Comparison of ENCODE assay signal across 13 cellular contexts in the genomic region with DNA sequence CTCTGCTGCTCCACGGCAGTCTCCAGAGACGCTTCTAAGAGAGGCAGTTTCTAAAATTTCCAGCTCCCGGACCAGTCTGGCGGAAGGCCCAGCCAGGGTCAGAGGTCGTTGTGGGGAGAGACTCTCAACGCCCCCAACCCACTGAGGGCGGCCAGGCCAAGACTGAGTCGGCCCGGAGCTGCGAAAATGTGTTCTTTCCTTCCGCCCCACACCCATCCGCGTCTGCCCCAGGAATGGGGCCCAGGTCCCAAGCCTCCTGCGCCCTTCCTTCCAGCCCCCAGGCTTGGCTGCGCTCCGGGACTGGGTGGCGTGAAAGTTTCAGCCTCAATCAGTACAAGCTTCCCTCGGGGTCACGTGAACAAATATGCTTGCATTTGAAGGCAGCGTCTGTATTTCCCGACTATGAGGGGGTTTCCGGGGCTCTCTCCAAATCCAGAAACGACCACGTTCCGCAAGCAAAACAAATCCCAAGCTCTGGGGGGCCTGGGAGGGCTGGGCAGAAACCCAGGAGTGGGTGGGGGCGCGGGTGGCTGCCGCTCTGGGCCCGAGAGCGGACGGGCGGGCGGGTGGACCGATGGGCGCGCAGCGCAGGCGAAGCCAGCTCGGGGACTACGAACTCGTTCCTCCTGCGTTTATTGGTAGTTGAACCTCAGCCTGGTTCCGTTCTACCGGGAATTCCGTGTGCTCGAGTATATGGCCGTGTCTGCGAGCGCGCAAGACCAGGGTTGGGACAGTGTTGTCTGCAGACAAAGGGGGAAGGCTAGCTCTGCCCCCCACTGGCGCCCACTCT. TPM values are rescaled to one million over a fixed set of nuclear protein-coding genes. Genes with fewer than 3 reads are reported as not detected.
A peak's percentile ranks its signal among the peaks of the same experiment; 100 is the strongest.
DNase-seq lines count a peak whose midpoint lies in the region; ATAC-seq, FAIRE-seq and TF ChIP-seq lines count a peak whose summit lies in the region.
"Had no signal": no experiment of that assay in that cellular context is flagged by ENCODE, and none has a peak within 500 bp of the region (broad histone marks: within the 10 kb centered on the region; RNA-seq: fewer than 3 reads in every experiment).

No MANE protein-coding gene starts in this region.

- H4K20me1 ChIP-seq in GM23338 (replicated peaks; ENCODE audit: insufficient read depth): peaks cover 43% of the 10 kb centered on the region
- H4K20me1 ChIP-seq: BLaER1 had no signal

- H3K4me2 ChIP-seq in GM23338: peak overlapping the region; percentile 64; the same call in 1 of the 2 replicates
- H3K4me2 ChIP-seq: BLaER1 had no signal

- H3K36me3 ChIP-seq in GM23338 (ENCODE audit: insufficient read depth) (no peaks in the 10 kb centered on the region), kidney epithelial cell (ENCODE audit: control insufficient read depth, insufficient read depth, low read length) (no peaks in the 10 kb centered on the region), gastrocnemius medialis (no peaks in the 10 kb centered on the region)
- H3K36me3 ChIP-seq: BLaER1, spleen, thyroid gland had no signal

- H3K27ac ChIP-seq in GM23338 (ENCODE audit: low read depth) (no peak overlapping the region), gastrocnemius medialis (no peak overlapping the region)
- H3K27ac ChIP-seq: BLaER1, spleen, thyroid gland had no signal

- TF ChIP-seq CTCF in GM23338 (conservative IDR thresholded peaks at IDR 0.05; ENCODE audit: low read depth in 2 of 2): no peak
- TF ChIP-seq CTCF in activated B cell treated with CpG ODN at 0.5 μM for 24 hours (IDR thresholded peaks at IDR 0.05): no peak
- TF ChIP-seq CTCF in kidney epithelial cell (IDR thresholded peaks at IDR 0.05; ENCODE audit: insufficient read depth, low read length, poor library complexity, severe bottlenecking): no peak
- TF ChIP-seq CTCF in gastrocnemius medialis (IDR thresholded peaks at IDR 0.05 in 4 of 5, conservative IDR thresholded peaks at IDR 0.05 in 1 of 5): no peak

- H3K4me3 Mint-ChIP-seq in GM23338 (no peak overlapping the region), activated B cell treated with CpG ODN at 0.5 μM for 24 hours (no peak overlapping the region)

- no peaks in the 10 kb centered on the region for H3K9me2 ChIP-seq in GM23338 (ENCODE audit: insufficient read depth)

- peaks cover 49% of the 10 kb centered on the region for H3K4me1 Mint-ChIP-seq in GM23338
- H3K4me1 Mint-ChIP-seq in activated B cell treated with CpG ODN at 0.5 μM for 24 hours: peaks cover 3% of the 10 kb centered on the region

- no peak overlapping the region for H3K27ac Mint-ChIP-seq in GM23338
- peak overlapping the region; percentile 3 for H3K27ac Mint-ChIP-seq in activated B cell treated with CpG ODN at 0.5 μM for 24 hours

- no peaks in the 10 kb centered on the region for H3K36me3 Mint-ChIP-seq in GM23338 (ENCODE audit: low read depth)
- no peaks in the 10 kb centered on the region for H3K36me3 Mint-ChIP-seq in activated B cell treated with CpG ODN at 0.5 μM for 24 hours (ENCODE audit: low read depth)

- H3K4me3 ChIP-seq in GM23338: peak overlapping the region; percentile 41
- H3K4me3 ChIP-seq in kidney epithelial cell (ENCODE audit: low read depth, low read length): peak overlapping the region; percentile 43
- peak overlapping the region in 3 of 4 donors; percentile 14 to 51 (median 25) for H3K4me3 ChIP-seq in gastrocnemius medialis
- H3K4me3 ChIP-seq: BLaER1, thyroid gland had no signal

- DNase-seq in GM23338 (ENCODE audit: low spot score) (peak; percentile 46), activated B cell treated with CpG ODN at 0.5 μM for 24 hours (no peak), kidney epithelial cell (ENCODE audit: low read depth) (no peak), gastrocnemius medialis (no peak), HTR-8/SVneo (ENCODE audit: insufficient read length, low spot score) (no peak), dedifferentiated amniotic fluid mesenchymal stem cell (ENCODE audit: extremely low spot score) (no peak), hypothalamus (lab: John Stamatoyannopoulos, UW) (no peak)
- no peak for DNase-seq in stimulated activated CD4-positive, alpha-beta T cell treated with anti-CD3 and anti-CD28 coated beads, Interleukin-4, amount 100 ng/mL, for 4 hours
- DNase-seq: DMS79, Karpas-422, spleen, thyroid gland had no signal

- FAIRE-seq in HTR-8/SVneo (lab: Jason Lieb, UNC): no peak

- no peaks in the 10 kb centered on the region for H3K79me2 ChIP-seq in GM23338 (replicated peaks; ENCODE audit: insufficient read depth)

- ATAC-seq in GM23338 (peak; percentile 11), activated B cell treated with CpG ODN at 0.5 μM for 24 hours (ENCODE audit: low read depth) (no peak), gastrocnemius medialis (no peak)

- in situ Hi-C loops in gastrocnemius medialis (cut with MboI; ENCODE audit: low sequenced_read_pairs in 4 of 4): no loop called here

- peaks cover 58% of the 10 kb centered on the region for H3K4me1 ChIP-seq in GM23338 (ENCODE audit: insufficient read depth)
- peaks cover 4 to 5% of the 10 kb centered on the region in 2 donors for H3K4me1 ChIP-seq in gastrocnemius medialis
- H3K4me1 ChIP-seq: BLaER1 had no signal

- H3K9me3 ChIP-seq in gastrocnemius medialis: no peaks in the 10 kb centered on the region
- H3K9me3 ChIP-seq: thyroid gland had no signal

- POLR2A ChIA-PET in activated B cell treated with CpG ODN at 0.5 μM for 24 hours (lab: Charles Lee): no interaction called here

- H3K27me3 Mint-ChIP-seq in GM23338 (ENCODE audit: insufficient read depth, low read depth, poor library complexity) (peaks cover 99% of the 10 kb centered on the region), activated B cell treated with CpG ODN at 0.5 μM for 24 hours (peaks cover 63% of the 10 kb centered on the region)

- intact Hi-C loops in activated B cell treated with CpG ODN at 0.5 μM for 24 hours (cut with micrococcal nuclease) (loop anchor here (10.0 kb wide), 1 partner anchor 1826 kb away; a partner anchor contains a TSS), gastrocnemius medialis (cut with DNase I; ENCODE audit: low total_unique reads) (no loop called here)

- peaks cover 100% of the 10 kb centered on the region for H3K27me3 ChIP-seq in GM23338 (ENCODE audit: insufficient read depth)
- no peaks in the 10 kb centered on the region for H3K27me3 ChIP-seq in kidney epithelial cell (ENCODE audit: control insufficient read depth, insufficient read depth, low read length)
- H3K27me3 ChIP-seq in gastrocnemius medialis: peaks cover 55 to 91% (median 86%) of the 10 kb centered on the region in 3 donors

- no peak for TF ChIP-seq POLR2A in gastrocnemius medialis (IDR thresholded peaks at IDR 0.05)

- peaks cover 26% of the 10 kb centered on the region for H3F3A ChIP-seq in GM23338 (replicated peaks; ENCODE audit: low read depth)

- H3K9me3 Mint-ChIP-seq in GM23338 (peaks cover 10% of the 10 kb centered on the region; the same call in 2 of the 3 replicates), activated B cell treated with CpG ODN at 0.5 μM for 24 hours (peaks cover 5% of the 10 kb centered on the region)

- CTCF ChIA-PET in activated B cell treated with CpG ODN at 0.5 μM for 24 hours (lab: Charles Lee): no interaction called here

- H2AFZ ChIP-seq in GM23338: peak overlapping the region; percentile 47; the same call in 1 of the 2 replicates

TF ChIP-seq in GM23338, 12 proteins besides CTCF, POLR2A, EP300 and RAD21 (continues in another document):
- TF ChIP-seq EZH2 (IDR thresholded peaks at IDR 0.05; ENCODE audit: low read depth, unreplicated experiment) (peak; percentile 37), ZNF114 (CRISPR knock-in tag; IDR thresholded peaks at IDR 0.05) (no peak), ZNF331 (CRISPR knock-in tag; IDR thresholded peaks at IDR 0.05; ENCODE audit: low read depth) (no peak), NANOG (IDR thresholded peaks at IDR 0.05; ENCODE audit: borderline replicate concordance) (no peak), EZH2phosphoT487 (IDR thresholded peaks at IDR 0.05; ENCODE audit: unreplicated experiment) (peak; percentile 32), JUNB (IDR thresholded peaks at IDR 0.05; ENCODE audit: unreplicated experiment) (no peak)

RNA-seq across cellular contexts. Expression of a gene that starts 3.3 kb away (rescaled TPM):
- total RNA-seq in GM23338 (2014; rRNA removed; shearing (Covaris generic)): not detected in 2 replicates
- polyA plus RNA-seq in GM23338 (2016; fragmentation: Nextera tagmentation; extraction: Ambion mirVana): not detected in 2 replicates
- total RNA-seq in activated B cell treated with CpG ODN at 0.5 μM for 24 hours: not detected in 2 replicates
- 5.4 and 9.2 TPM in 2 replicates for total RNA-seq in kidney epithelial cell
- total RNA-seq in gastrocnemius medialis: 1 to 10 TPM in 1 of 4 donors, under 1 TPM in 2, not detected in 1; 0.36 to 1.7 (median 0.64) TPM

RNA-seq across cellular contexts. Expression of a gene that starts 9.1 kb away (rescaled TPM):
- total RNA-seq in GM23338 (2014; rRNA removed; shearing (Covaris generic)): not detected in 2 replicates
- polyA plus RNA-seq in GM23338 (2016; fragmentation: Nextera tagmentation; extraction: Ambion mirVana): not detected in 2 replicates
- total RNA-seq in activated B cell treated with CpG ODN at 0.5 μM for 24 hours (not detected in 2 replicates), kidney epithelial cell (5.4 and 13.8 TPM in 2 replicates), gastrocnemius medialis (1 to 10 TPM in 1 of 4 donors, under 1 TPM in 1, not detected in 2; 0.29 to 1.4 TPM)

RNA-seq across cellular contexts. Expression of a gene that starts 28.0 kb away (rescaled TPM):
- 0.39 TPM in 1 of 2 replicates, not detected in the other for total RNA-seq in GM23338 (2014; rRNA removed; shearing (Covaris generic))
- not detected in 2 replicates for polyA plus RNA-seq in GM23338 (2016; fragmentation: Nextera tagmentation; extraction: Ambion mirVana)
- total RNA-seq in activated B cell treated with CpG ODN at 0.5 μM for 24 hours: not detected in 2 replicates
- total RNA-seq in kidney epithelial cell: 9.8 and 11.1 TPM in 2 replicates
- under 1 TPM in 1 of 4 donors, not detected in 3; 0.20 TPM for total RNA-seq in gastrocnemius medialis

RNA-seq across cellular contexts. Expression of a gene that starts 30.9 kb away (rescaled TPM):
- total RNA-seq in GM23338 (2014; rRNA removed; shearing (Covaris generic)): not detected in 2 replicates
- polyA plus RNA-seq in GM23338 (2016; fragmentation: Nextera tagmentation; extraction: Ambion mirVana): not detected in 2 replicates
- total RNA-seq in activated B cell treated with CpG ODN at 0.5 μM for 24 hours (not detected in 2 replicates), kidney epithelial cell (18.1 and 22.5 TPM in 2 replicates), gastrocnemius medialis (10 to 100 TPM in 1 of 4 donors, 1 to 10 TPM in 3; 4.0 to 12.0 (median 7.2) TPM)

RNA-seq across cellular contexts. Expression of a gene that starts 37.9 kb away (rescaled TPM):
- not detected in 2 replicates for total RNA-seq in GM23338 (2014; rRNA removed; shearing (Covaris generic))
- polyA plus RNA-seq in GM23338 (2016; fragmentation: Nextera tagmentation; extraction: Ambion mirVana): not detected in 2 replicates
- total RNA-seq in activated B cell treated with CpG ODN at 0.5 μM for 24 hours (not detected in 2 replicates), kidney epithelial cell (11.6 and 12.2 TPM in 2 replicates), gastrocnemius medialis (1 to 10 TPM in 2 of 4 donors, under 1 TPM in 2; 0.33 to 1.8 (median 0.78) TPM)
